In genomic region chr16:30958164-30959083, GRCh38 we compare ENCODE assay signal across 1 cellular context.
TF ChIP-seq lines count a peak whose summit lies in the region.

No MANE protein-coding gene starts in this region.

TF ChIP-seq in HEK293, 187 proteins besides CTCF, POLR2A, EP300 and RAD21 (continued from another document and continues in another):
- TF ChIP-seq TSHZ1 (tag by site-specific recombination; IDR thresholded peaks at IDR 0.05; ENCODE audit: borderline replicate concordance) (no peak), ZNF785 (tag by site-specific recombination; IDR thresholded peaks at IDR 0.05) (no peak), ZNF266 (tag by site-specific recombination; IDR thresholded peaks at IDR 0.05; ENCODE audit: low read depth) (no peak), ZEB2 (tag by site-specific recombination; IDR thresholded peaks at IDR 0.05) (no peak), ZNF560 (tag by site-specific recombination; IDR thresholded peaks at IDR 0.05; ENCODE audit: borderline replicate concordance) (no peak), ZFHX2 (tag by site-specific recombination; conservative IDR thresholded peaks at IDR 0.05) (no peak), SP3 (tag by site-specific recombination; IDR thresholded peaks at IDR 0.05) (peak; percentile 61), ZNF48 (tag by site-specific recombination; IDR thresholded peaks at IDR 0.05) (no peak), ZNF362 (tag by site-specific recombination; IDR thresholded peaks at IDR 0.05) (no peak), YY1 (tag by site-specific recombination; IDR thresholded peaks at IDR 0.05) (no peak), ZNF76 (tag by site-specific recombination; IDR thresholded peaks at IDR 0.05; ENCODE audit: borderline replicate concordance, low read depth) (no peak), ZNF416 (tag by site-specific recombination; IDR thresholded peaks at IDR 0.05) (no peak), ZNF155 (tag by site-specific recombination; IDR thresholded peaks at IDR 0.05) (no peak), ZBTB48 (tag by site-specific recombination; IDR thresholded peaks at IDR 0.05) (no peak), OVOL3 (tag by site-specific recombination; IDR thresholded peaks at IDR 0.05) (no peak), PATZ1 (tag by site-specific recombination; IDR thresholded peaks at IDR 0.05) (peak; percentile 60; the same call in 1 of the 2 replicates), ZNF174 (tag by site-specific recombination; IDR thresholded peaks at IDR 0.05) (no peak), ZNF513 (tag by site-specific recombination; IDR thresholded peaks at IDR 0.05) (no peak), ZNF112 (tag by site-specific recombination; IDR thresholded peaks at IDR 0.05) (no peak), ZNF555 (tag by site-specific recombination; conservative IDR thresholded peaks at IDR 0.05) (no peak), ZNF398 (tag by site-specific recombination; IDR thresholded peaks at IDR 0.05) (peak; percentile 76; the same call in 1 of the 2 replicates), ZNF548 (tag by site-specific recombination; IDR thresholded peaks at IDR 0.05) (no peak), ZNF132 (tag by site-specific recombination; IDR thresholded peaks at IDR 0.05; ENCODE audit: borderline replicate concordance) (no peak), ZNF701 (tag by site-specific recombination; IDR thresholded peaks at IDR 0.05) (no peak), ZNF16 (tag by site-specific recombination; IDR thresholded peaks at IDR 0.05; ENCODE audit: low read depth) (no peak), ZNF670 (tag by site-specific recombination; IDR thresholded peaks at IDR 0.05; ENCODE audit: low read depth) (no peak), ZNF335 (tag by site-specific recombination; conservative IDR thresholded peaks at IDR 0.05) (peak; percentile 41), ZNF549 (tag by site-specific recombination; IDR thresholded peaks at IDR 0.05) (no peak), FEZF1 (tag by site-specific recombination; IDR thresholded peaks at IDR 0.05) (no peak), ZBTB6 (tag by site-specific recombination; IDR thresholded peaks at IDR 0.05) (no peak), REST (tag by site-specific recombination; IDR thresholded peaks at IDR 0.05) (no peak), ZBTB17 (tag by site-specific recombination; IDR thresholded peaks at IDR 0.05) (no peak), SP2 (tag by site-specific recombination; IDR thresholded peaks at IDR 0.05) (peak; percentile 68)
- TF ChIP-seq, protein P1, sequence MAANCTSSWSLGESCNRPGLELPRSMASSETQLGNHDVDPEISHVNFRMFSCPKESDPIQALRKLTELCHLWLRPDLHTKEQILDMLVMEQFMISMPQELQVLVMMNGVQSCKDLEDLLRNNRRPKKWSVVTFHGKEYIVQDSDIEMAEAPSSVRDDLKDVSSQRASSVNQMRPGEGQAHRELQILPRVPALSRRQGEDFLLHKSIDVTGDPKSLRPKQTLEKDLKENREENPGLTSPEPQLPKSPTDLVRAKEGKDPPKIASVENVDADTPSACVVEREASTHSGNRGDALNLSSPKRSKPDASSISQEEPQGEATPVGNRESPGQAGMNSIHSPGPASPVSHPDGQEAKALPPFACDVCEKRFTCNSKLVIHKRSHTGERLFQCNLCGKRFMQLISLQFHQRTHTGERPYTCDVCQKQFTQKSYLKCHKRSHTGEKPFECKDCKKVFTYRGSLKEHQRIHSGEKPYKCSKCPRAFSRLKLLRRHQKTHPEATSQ (tag by site-specific recombination; IDR thresholded peaks at IDR 0.05): no peak
- TF ChIP-seq, protein P2, sequence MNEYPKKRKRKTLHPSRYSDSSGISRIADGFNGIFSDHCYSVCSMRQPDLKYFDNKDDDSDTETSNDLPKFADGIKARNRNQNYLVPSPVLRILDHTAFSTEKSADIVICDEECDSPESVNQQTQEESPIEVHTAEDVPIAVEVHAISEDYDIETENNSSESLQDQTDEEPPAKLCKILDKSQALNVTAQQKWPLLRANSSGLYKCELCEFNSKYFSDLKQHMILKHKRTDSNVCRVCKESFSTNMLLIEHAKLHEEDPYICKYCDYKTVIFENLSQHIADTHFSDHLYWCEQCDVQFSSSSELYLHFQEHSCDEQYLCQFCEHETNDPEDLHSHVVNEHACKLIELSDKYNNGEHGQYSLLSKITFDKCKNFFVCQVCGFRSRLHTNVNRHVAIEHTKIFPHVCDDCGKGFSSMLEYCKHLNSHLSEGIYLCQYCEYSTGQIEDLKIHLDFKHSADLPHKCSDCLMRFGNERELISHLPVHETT (tag by site-specific recombination; IDR thresholded peaks at IDR 0.05): no peak
- TF ChIP-seq, protein P3, sequence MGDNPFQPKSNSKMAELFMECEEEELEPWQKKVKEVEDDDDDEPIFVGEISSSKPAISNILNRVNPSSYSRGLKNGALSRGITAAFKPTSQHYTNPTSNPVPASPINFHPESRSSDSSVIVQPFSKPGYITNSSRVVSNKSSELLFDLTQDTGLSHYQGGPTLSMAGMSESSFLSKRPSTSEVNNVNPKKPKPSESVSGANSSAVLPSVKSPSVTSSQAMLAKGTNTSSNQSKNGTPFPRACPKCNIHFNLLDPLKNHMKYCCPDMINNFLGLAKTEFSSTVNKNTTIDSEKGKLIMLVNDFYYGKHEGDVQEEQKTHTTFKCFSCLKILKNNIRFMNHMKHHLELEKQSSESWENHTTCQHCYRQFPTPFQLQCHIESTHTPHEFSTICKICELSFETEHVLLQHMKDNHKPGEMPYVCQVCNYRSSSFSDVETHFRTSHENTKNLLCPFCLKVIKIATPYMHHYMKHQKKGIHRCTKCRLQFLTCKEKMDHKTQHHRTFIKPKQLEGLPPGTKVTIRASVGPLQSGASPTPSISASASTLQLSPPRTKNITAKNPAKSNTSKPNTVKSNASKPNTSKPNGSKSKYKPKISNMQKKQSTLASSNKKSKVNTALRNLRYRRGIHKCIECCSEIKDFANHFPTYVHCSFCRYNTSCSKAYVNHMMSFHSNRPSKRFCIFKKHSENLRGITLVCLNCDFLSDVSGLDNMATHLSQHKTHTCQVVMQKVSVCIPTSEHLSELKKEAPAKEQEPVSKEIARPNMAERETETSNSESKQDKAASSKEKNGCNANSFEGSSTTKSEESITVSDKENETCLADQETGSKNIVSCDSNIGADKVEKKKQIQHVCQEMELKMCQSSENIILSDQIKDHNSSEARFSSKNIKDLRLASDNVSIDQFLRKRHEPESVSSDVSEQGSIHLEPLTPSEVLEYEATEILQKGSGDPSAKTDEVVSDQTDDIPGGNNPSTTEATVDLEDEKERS (tag by site-specific recombination; IDR thresholded peaks at IDR 0.05): no peak
- TF ChIP-seq, protein P4, sequence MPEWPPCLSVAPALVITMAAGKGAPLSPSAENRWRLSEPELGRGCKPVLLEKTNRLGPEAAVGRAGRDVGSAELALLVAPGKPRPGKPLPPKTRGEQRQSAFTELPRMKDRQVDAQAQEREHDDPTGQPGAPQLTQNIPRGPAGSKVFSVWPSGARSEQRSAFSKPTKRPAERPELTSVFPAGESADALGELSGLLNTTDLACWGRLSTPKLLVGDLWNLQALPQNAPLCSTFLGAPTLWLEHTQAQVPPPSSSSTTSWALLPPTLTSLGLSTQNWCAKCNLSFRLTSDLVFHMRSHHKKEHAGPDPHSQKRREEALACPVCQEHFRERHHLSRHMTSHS (tag by site-specific recombination; IDR thresholded peaks at IDR 0.05): no peak
